In the genomic region with DNA sequence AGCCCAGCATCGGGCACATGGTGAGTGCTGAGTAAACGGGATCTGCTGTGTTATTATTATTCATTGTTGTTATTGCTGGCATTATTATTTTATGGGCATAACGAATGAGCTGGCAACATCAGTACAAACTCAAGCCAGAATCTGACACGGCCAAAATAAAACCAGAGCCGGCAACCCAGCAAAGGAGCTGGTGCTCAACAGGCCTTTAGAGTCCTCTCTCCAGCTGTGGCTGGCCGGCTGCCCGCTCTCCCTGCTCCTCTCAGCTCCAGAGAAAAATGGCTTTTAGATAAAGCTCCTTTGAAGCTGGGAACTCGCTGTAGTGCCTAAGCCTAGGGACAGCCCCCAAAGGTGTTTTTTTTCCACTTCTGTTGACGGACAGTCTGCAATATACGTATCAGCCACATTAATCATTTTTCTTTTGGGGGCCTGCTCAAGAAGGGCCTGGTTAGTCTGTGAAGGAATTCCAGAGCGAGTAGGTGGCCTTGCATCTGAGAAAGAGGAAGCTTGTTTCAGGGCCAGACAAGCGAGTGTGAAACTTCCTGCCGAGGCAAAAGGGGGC, we compare ENCODE assay signal across 8 cellular contexts.
DNase-seq lines count a peak whose midpoint lies in the region; ATAC-seq and TF ChIP-seq lines count a peak whose summit lies in the region.

No MANE protein-coding gene starts in this region.

- H3K4me1 ChIP-seq in body of pancreas (peaks cover 11% of the 10 kb centered on the region), mesenchymal stem cell (ENCODE audit: control insufficient read depth, insufficient read depth, low read depth, low read length) (peaks cover 5% of the 10 kb centered on the region), uterus (peaks cover 0 to 6% of the 10 kb centered on the region in 2 donors)

- no peak overlapping the region for H2BK120ac ChIP-seq in mesenchymal stem cell (ENCODE audit: low read depth, low read length)

- no peak overlapping the region for H2BK5ac ChIP-seq in mesenchymal stem cell (ENCODE audit: low read depth, low read length, poor library complexity, severe bottlenecking)

- TF ChIP-seq CTCF in body of pancreas (IDR thresholded peaks at IDR 0.05) (no peak), uterus (IDR thresholded peaks at IDR 0.05) (no peak)

- DNase-seq in Right ventricle myocardium inferior (ENCODE audit: missing footprints), result peak; percentile 92
- DNase-seq in cardiac septum (ENCODE audit: low spot score), result no peak
- peak; percentile 27 to 63 (median 46) for DNase-seq in body of pancreas
- DNase-seq in mesenchymal stem cell, result peak; percentile 30
- peak; percentile 65 to 72 for DNase-seq in uterus
- no peak for DNase-seq in NCI-H748 treated with DMSO at 0.1 percent for 48 hours (lab: John Stamatoyannopoulos, UW)

- H2AFZ ChIP-seq in mesenchymal stem cell (ENCODE audit: low read depth, low read length), result no peak overlapping the region

- peak overlapping the region in 1 of 2 experiments; percentile 9 for H3K18ac ChIP-seq in mesenchymal stem cell (ENCODE audit: low read depth in 1 of 2, low read length in 2 of 2)

- 44 to 47% methylated on average over 13 of the region's 13 CpGs for WGBS in body of pancreas, 2 donors
- WGBS in mesenchymal stem cell, result 52% methylated on average over 12 of the region's 13 CpGs

- TF ChIP-seq POLR2A in body of pancreas (IDR thresholded peaks at IDR 0.05) (no peak), uterus (IDR thresholded peaks at IDR 0.05) (no peak)

- H3K4me3 ChIP-seq in body of pancreas (no peak overlapping the region), mesenchymal stem cell (ENCODE audit: insufficient read depth in 1 of 2, low read depth in 1 of 2, low read length in 2 of 2) (peak overlapping the region in 1 of 2 experiments; percentile 39), uterus (no peak overlapping the region)

- no peaks in the 10 kb centered on the region for H3K27me3 ChIP-seq in body of pancreas
- H3K27me3 ChIP-seq in mesenchymal stem cell (ENCODE audit: control insufficient read depth in 1 of 2, insufficient read depth in 1 of 2, low read length in 2 of 2), result no peaks in the 10 kb centered on the region
- no peaks in the 10 kb centered on the region for H3K27me3 ChIP-seq in uterus

- peak overlapping the region; percentile 56 for H4K8ac ChIP-seq in mesenchymal stem cell (ENCODE audit: low read length)

- H3K4ac ChIP-seq in mesenchymal stem cell (ENCODE audit: low read depth in 1 of 2, low read length in 2 of 2), result peak overlapping the region in 1 of 2 experiments; percentile 19

- no peak overlapping the region for H3K4me2 ChIP-seq in mesenchymal stem cell (ENCODE audit: low read length, poor library complexity, severe bottlenecking)

- peak overlapping the region; percentile 85 for H3K9ac ChIP-seq in mesenchymal stem cell (ENCODE audit: low read length)

- no peak overlapping the region for H3K23ac ChIP-seq in mesenchymal stem cell (ENCODE audit: low read length in 2 of 2)

- ATAC-seq in Right ventricle myocardium inferior (peak; percentile 89), body of pancreas (no peak), HG02759 (IDR thresholded peaks at IDR 0.05; ENCODE audit: unreplicated experiment) (no peak), GM19397 (IDR thresholded peaks at IDR 0.05; ENCODE audit: unreplicated experiment) (no peak)

- H3K36me3 ChIP-seq in body of pancreas (replicated peaks in 1 of 2; ENCODE audit: insufficient read depth in 1 of 2, low read depth in 2 of 2) (no peaks in the 10 kb centered on the region), mesenchymal stem cell (ENCODE audit: control insufficient read depth in 1 of 2, insufficient read depth in 2 of 2, low read depth in 1 of 2, low read length in 2 of 2) (no peaks in the 10 kb centered on the region), uterus (no peaks in the 10 kb centered on the region)

- no peak overlapping the region for H2BK12ac ChIP-seq in mesenchymal stem cell (ENCODE audit: low read length in 2 of 2)

- no peak overlapping the region for H3K14ac ChIP-seq in mesenchymal stem cell (ENCODE audit: low read length in 2 of 2)

- no peaks in the 10 kb centered on the region for H3K9me3 ChIP-seq in body of pancreas
- no peaks in the 10 kb centered on the region for H3K9me3 ChIP-seq in mesenchymal stem cell (ENCODE audit: control insufficient read depth, low read length)
- no peaks in the 10 kb centered on the region for H3K9me3 ChIP-seq in uterus

- no peak overlapping the region for H4K91ac ChIP-seq in mesenchymal stem cell (ENCODE audit: low read length)

- H2BK15ac ChIP-seq in mesenchymal stem cell (ENCODE audit: low read depth, poor library complexity, severe bottlenecking), result no peak overlapping the region

- H3K79me1 ChIP-seq in mesenchymal stem cell (replicated peaks; ENCODE audit: low read length, poor library complexity, severe bottlenecking), result no peaks in the 10 kb centered on the region

- intact Hi-C loops in Right ventricle myocardium inferior (cut with DNase I), result no loop called here
- intact Hi-C loops in cardiac septum (cut with DNase I), result no loop called here
- intact Hi-C loops in body of pancreas (cut with DNase I), result no loop called here
- intact Hi-C loops in uterus (cut with DNase I; ENCODE audit: low total_unique reads), result no loop called here

- no peak overlapping the region for H2AK5ac ChIP-seq in mesenchymal stem cell (ENCODE audit: low read length, severe bottlenecking)

- no peak overlapping the region for H3K27ac ChIP-seq in body of pancreas
- no peak overlapping the region for H3K27ac ChIP-seq in mesenchymal stem cell (ENCODE audit: low read length, poor library complexity, severe bottlenecking)
- H3K27ac ChIP-seq in uterus, result peak overlapping the region; percentile 29 to 56

Comparison
In these comparisons a context has a peak if more than half of its experiments do, and no peak if none do; other contexts are left out.
1. DNase-seq: peak in Right ventricle myocardium inferior (single experiment), body of pancreas (4 of 4), mesenchymal stem cell (single experiment) and uterus (2 of 2); none in cardiac septum (single experiment) and NCI-H748 treated with DMSO at 0.1 percent for 48 hours (single experiment).
2. H3K27ac ChIP-seq: peak in uterus (2 of 2); none in body of pancreas (0 of 4) and mesenchymal stem cell (single experiment).